8 cellular contexts compared by ENCODE assay signal in genomic region chr3:89395996-89396395, GRCh38.
"Had no signal": no experiment of that assay in that cellular context is flagged by ENCODE, and none has a peak within 500 bp of the region (broad histone marks: within the 10 kb centered on the region; RNA-seq: fewer than 3 reads in every experiment).

No MANE protein-coding gene starts in this region.

- H3K27ac Mint-ChIP-seq: GM23338, H9, HFFc6 had no signal

- H3K4me3 Mint-ChIP-seq: GM23338, H9, HFFc6 had no signal

- DNase-seq: GM23248, GOT3, H7, H9, HCEC 1CT, HFFc6 had no signal

- H3K36me3 ChIP-seq: HAP-1 had no signal

- H3K9me3 Mint-ChIP-seq: GM23338, H9, HFFc6 had no signal

- H3K9me3 ChIP-seq: HAP-1 had no signal

- H3K4me2 ChIP-seq: GM23338 had no signal

- H3K4me1 Mint-ChIP-seq: GM23338, H9 had no signal

- H3K4me3 ChIP-seq: GM23248, GM23338, HAP-1 had no signal

- H2AFZ ChIP-seq: GM23248, GM23338 had no signal

- H3K27ac ChIP-seq: GM23248 had no signal
